In the genomic region with DNA sequence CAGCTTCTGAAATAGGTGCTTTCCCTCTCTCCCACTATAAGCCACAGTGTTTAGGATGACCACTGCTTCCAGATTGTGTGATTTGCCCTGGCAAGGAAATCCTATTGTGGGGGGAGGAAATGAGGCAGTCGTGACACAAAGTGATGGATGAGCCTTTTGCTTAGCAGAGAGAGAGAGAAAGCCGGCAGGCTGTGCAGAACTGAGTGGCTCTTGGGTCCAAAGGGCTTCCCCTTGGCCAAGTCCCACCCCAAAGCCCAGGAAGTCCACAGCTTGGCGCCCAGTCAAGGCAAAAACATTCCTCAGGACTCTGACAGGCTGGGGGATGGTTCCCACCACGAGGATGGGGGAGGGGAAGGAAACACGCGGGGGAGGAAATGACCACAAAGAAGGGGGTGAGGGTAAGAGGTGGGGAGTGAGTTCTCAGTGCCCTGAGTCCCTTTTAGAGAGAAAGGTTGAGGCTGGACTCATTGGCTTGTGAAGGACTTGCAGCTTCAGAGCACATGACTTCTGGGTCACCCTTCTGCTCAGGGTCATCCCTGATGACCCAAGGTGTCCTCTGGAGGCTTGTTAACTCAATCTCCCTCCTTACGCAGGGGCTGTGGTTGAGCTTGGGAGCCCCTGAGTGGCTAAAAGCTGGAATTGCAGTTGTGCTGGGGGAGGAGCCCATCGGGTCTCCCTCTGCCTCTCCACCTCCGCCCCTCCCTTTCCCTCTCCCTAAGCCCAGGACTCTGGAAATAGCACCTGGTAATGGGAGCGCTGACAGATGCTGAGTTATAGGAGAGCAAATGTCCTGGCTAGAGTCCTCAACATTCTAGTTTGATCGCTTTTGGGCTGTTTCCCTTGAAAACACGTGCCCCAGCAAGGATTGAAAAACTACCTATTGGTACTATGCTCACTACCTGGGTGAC, we compare ENCODE assay signal across 8 cellular contexts. TPM values are rescaled to one million over a fixed set of nuclear protein-coding genes. Genes with fewer than 3 reads are reported as not detected.
DNase-seq lines count a peak whose midpoint lies in the region; ATAC-seq and TF ChIP-seq lines count a peak whose summit lies in the region.

No MANE protein-coding gene starts in this region.

- peak overlapping the region; percentile 96 for H3K27ac Mint-ChIP-seq in activated naive CD8-positive, alpha-beta T cell

- peak overlapping the region; percentile 31 for H3K4me3 Mint-ChIP-seq in activated naive CD8-positive, alpha-beta T cell

- H3K4me1 Mint-ChIP-seq in activated naive CD8-positive, alpha-beta T cell (ENCODE audit: low read depth) = peaks cover 68% of the 10 kb centered on the region

- TF ChIP-seq CTCF in uterus (IDR thresholded peaks at IDR 0.05) = peak; percentile 84 to 96 (median 91)

- H3K27me3 Mint-ChIP-seq in activated naive CD8-positive, alpha-beta T cell = no peaks in the 10 kb centered on the region

- peak in 1 of 2 donors; percentile 48 for TF ChIP-seq POLR2A in uterus (IDR thresholded peaks at IDR 0.05)

- no peaks in the 10 kb centered on the region for H3K36me3 Mint-ChIP-seq in activated naive CD8-positive, alpha-beta T cell

- intact Hi-C loops in uterus (cut with DNase I; ENCODE audit: low total_unique reads) = loop anchor here (5.0 kb wide), 1 partner anchor 49 kb away; the partner anchor contains the start of gene THRA

- H3K4me1 ChIP-seq in SJSA1 (replicated peaks) = peaks cover 50% of the 10 kb centered on the region
- peaks cover 40 to 47% of the 10 kb centered on the region in 2 donors for H3K4me1 ChIP-seq in uterus

- ATAC-seq in GM21528 (IDR thresholded peaks at IDR 0.05; ENCODE audit: low FRiP score, unreplicated experiment) = peak; percentile 35

- H3K9me3 ChIP-seq in SJSA1 (replicated peaks) = no peaks in the 10 kb centered on the region
- no peaks in the 10 kb centered on the region for H3K9me3 ChIP-seq in uterus

- H3K27me3 ChIP-seq in SJSA1 (replicated peaks) (no peaks in the 10 kb centered on the region), uterus (no peaks in the 10 kb centered on the region)

- DNase-seq in CD1c-positive myeloid dendritic cell (ENCODE audit: extremely low spot score) = peak; percentile 86
- DNase-seq in NCI-H1092 (lab: John Stamatoyannopoulos, UW) = peak; percentile 61
- peak; percentile 87 to 89 for DNase-seq in SJSA1 (ENCODE audit: low read depth in 1 of 2, low spot score in 2 of 2)
- DNase-seq in globus pallidus (ENCODE audit: low spot score) = peak; percentile 91
- peak; percentile 71 for DNase-seq in occipital lobe (lab: John Stamatoyannopoulos, UW)
- DNase-seq in uterus = peak; percentile 97 to 98

- H3K36me3 ChIP-seq in SJSA1 (no peaks in the 10 kb centered on the region), uterus (no peaks in the 10 kb centered on the region)

- H3K27ac ChIP-seq in SJSA1 (0 out of 2 replicates have a peak overlapping the region, but pooled peaks have one; percentile 18), uterus (peak overlapping the region; percentile 90 to 99)

- H3K4me3 ChIP-seq in SJSA1 (no peak overlapping the region), uterus (no peak overlapping the region)

- no peaks in the 10 kb centered on the region for H3K9me3 Mint-ChIP-seq in activated naive CD8-positive, alpha-beta T cell (ENCODE audit: low read depth)

RNA-seq across cellular contexts. Expression of gene MSL1, which starts 10.3 kb away (rescaled TPM):
- 41.7 and 49.4 TPM in 2 replicates for total RNA-seq in SJSA1 (2014; rRNA removed; shearing (Covaris generic))
- total RNA-seq in occipital lobe = 89.2 TPM
- total RNA-seq in uterus = 100 to 1,000 TPM in 1 of 4 donors, 10 to 100 TPM in 3; 51.0 to 151 (median 77.6) TPM

RNA-seq across cellular contexts. Expression of gene NR1D1, which starts 11.1 kb away (rescaled TPM):
- 1.0 and 1.8 TPM in 2 replicates for total RNA-seq in SJSA1 (2014; rRNA removed; shearing (Covaris generic))
- total RNA-seq in occipital lobe (0.78 TPM), uterus (10 to 100 TPM in 1 of 4 donors, 1 to 10 TPM in 3; 2.0 to 92.1 (median 4.7) TPM)

RNA-seq across cellular contexts. Expression of gene CASC3, which starts 28.9 kb away (rescaled TPM):
- total RNA-seq in SJSA1 (2014; rRNA removed; shearing (Covaris generic)) = 40.0 and 41.4 TPM in 2 replicates
- total RNA-seq in occipital lobe (43.8 TPM), uterus (100 to 1,000 TPM in 2 of 4 donors, 10 to 100 TPM in 2; 33.2 to 166 (median 91.3) TPM)

RNA-seq across cellular contexts. Expression of gene THRA, which starts 48.7 kb away (rescaled TPM):
- 14.0 and 14.4 TPM in 2 replicates for total RNA-seq in SJSA1 (2014; rRNA removed; shearing (Covaris generic))
- total RNA-seq in occipital lobe (91.1 TPM), uterus (100 to 1,000 TPM in 1 of 4 donors, 10 to 100 TPM in 3; 19.7 to 124 (median 63.1) TPM)

RNA-seq across cellular contexts. Expression of gene MED24, which starts 57.3 kb away (rescaled TPM):
- total RNA-seq in SJSA1 (2014; rRNA removed; shearing (Covaris generic)) = 40.1 and 46.3 TPM in 2 replicates
- total RNA-seq in occipital lobe = 72.5 TPM
- 100 to 1,000 TPM in 1 of 4 donors, 10 to 100 TPM in 3; 17.6 to 111 (median 44.7) TPM for total RNA-seq in uterus
